Comparison of ENCODE assay signal across 8 cellular contexts in genomic region chr12:47758834-47759690, GRCh38. TPM values are rescaled to one million over a fixed set of nuclear protein-coding genes. Genes with fewer than 3 reads are reported as not detected.
DNase-seq lines count a peak whose midpoint lies in the region; ATAC-seq, FAIRE-seq and TF ChIP-seq lines count a peak whose summit lies in the region.

A gene with protein sequence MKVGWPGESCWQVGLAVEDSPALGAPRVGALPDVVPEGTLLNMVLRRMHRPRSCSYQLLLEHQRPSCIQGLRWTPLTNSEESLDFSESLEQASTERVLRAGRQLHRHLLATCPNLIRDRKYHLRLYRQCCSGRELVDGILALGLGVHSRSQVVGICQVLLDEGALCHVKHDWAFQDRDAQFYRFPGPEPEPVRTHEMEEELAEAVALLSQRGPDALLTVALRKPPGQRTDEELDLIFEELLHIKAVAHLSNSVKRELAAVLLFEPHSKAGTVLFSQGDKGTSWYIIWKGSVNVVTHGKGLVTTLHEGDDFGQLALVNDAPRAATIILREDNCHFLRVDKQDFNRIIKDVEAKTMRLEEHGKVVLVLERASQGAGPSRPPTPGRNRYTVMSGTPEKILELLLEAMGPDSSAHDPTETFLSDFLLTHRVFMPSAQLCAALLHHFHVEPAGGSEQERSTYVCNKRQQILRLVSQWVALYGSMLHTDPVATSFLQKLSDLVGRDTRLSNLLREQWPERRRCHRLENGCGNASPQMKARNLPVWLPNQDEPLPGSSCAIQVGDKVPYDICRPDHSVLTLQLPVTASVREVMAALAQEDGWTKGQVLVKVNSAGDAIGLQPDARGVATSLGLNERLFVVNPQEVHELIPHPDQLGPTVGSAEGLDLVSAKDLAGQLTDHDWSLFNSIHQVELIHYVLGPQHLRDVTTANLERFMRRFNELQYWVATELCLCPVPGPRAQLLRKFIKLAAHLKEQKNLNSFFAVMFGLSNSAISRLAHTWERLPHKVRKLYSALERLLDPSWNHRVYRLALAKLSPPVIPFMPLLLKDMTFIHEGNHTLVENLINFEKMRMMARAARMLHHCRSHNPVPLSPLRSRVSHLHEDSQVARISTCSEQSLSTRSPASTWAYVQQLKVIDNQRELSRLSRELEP (minus strand): TSS chr12:47758880. CDS start chr12:47758556, 324 bp downstream.

- H3K4me1 Mint-ChIP-seq in CD8-positive, alpha-beta T cell (ENCODE audit: low read depth) = peaks cover 23% of the 10 kb centered on the region

- peak; percentile 78 for ATAC-seq in CD8-positive, alpha-beta T cell
- ATAC-seq in GM19397 (IDR thresholded peaks at IDR 0.05; ENCODE audit: unreplicated experiment) = peak; percentile 64

- peak; percentile 58 for TF ChIP-seq CTCF in CD8-positive, alpha-beta T cell (IDR thresholded peaks at IDR 0.05)
- TF ChIP-seq CTCF in foreskin fibroblast (IDR thresholded peaks at IDR 0.05; ENCODE audit: low read depth, low read length) = peak; percentile 49
- TF ChIP-seq CTCF in neural cell (IDR thresholded peaks at IDR 0.05; ENCODE audit: poor library complexity, severe bottlenecking) = peak; percentile 67
- TF ChIP-seq CTCF in subcutaneous adipose tissue (IDR thresholded peaks at IDR 0.05; ENCODE audit: low read depth) = no peak

- intact Hi-C loops in CD8-positive, alpha-beta T cell (cut with DNase I, micrococcal nuclease) = loop anchor here in 1 of 2 experiments (1.0 to 2.0 kb wide), 3 partner anchors 14 to 44 kb away; partner anchors contain the start of gene SLC48A1

- no peaks in the 10 kb centered on the region for H3K36me3 ChIP-seq in CD8-positive, alpha-beta T cell (ENCODE audit: insufficient read depth, low read length)
- H3K36me3 ChIP-seq in neural cell (ENCODE audit: insufficient read depth, low read length) = no peaks in the 10 kb centered on the region

- H3K27ac ChIP-seq in CD8-positive, alpha-beta T cell (ENCODE audit: low read depth, low read length) = no peak within 1 kb of the TSS
- H3K27ac ChIP-seq in neural cell (ENCODE audit: low read length) = no peak within 1 kb of the TSS

- no peaks in the 10 kb centered on the region for H3F3A ChIP-seq in neural cell (ENCODE audit: insufficient read depth, low read length, poor library complexity, severe bottlenecking)

- no peak within 1 kb of the TSS for H3K4me2 ChIP-seq in neural cell (ENCODE audit: low read length)

- no peaks in the 10 kb centered on the region for H3K9me2 ChIP-seq in neural cell (ENCODE audit: insufficient read depth, low read length)

- no peak within 1 kb of the TSS for H3K27ac Mint-ChIP-seq in CD8-positive, alpha-beta T cell

- H3K9me3 Mint-ChIP-seq in CD8-positive, alpha-beta T cell = no peaks in the 10 kb centered on the region

- peak in 6 of 7 experiments; percentile 54 to 81 (median 68) for DNase-seq in CD8-positive, alpha-beta T cell
- DNase-seq in HTR-8/SVneo (ENCODE audit: insufficient read length, low spot score) = peak; percentile 85
- peak; percentile 76 for DNase-seq in RCC 7860 (ENCODE audit: low spot score)
- DNase-seq in activated gamma-delta T cell treated with anti-CD3 and anti-CD28 coated beads, Interleukin-2, amount 50 U/mL, for 16 hours (ENCODE audit: low read depth) = peak; percentile 52
- peak; percentile 82 to 93 for DNase-seq in foreskin fibroblast

- no peaks in the 10 kb centered on the region for H3K27me3 Mint-ChIP-seq in CD8-positive, alpha-beta T cell (ENCODE audit: low read depth)

- H3K9me3 ChIP-seq in CD8-positive, alpha-beta T cell (ENCODE audit: low read length) = no peaks in the 10 kb centered on the region
- H3K9me3 ChIP-seq in neural cell (ENCODE audit: low read length) = no peaks in the 10 kb centered on the region

- peak within 1 kb of the TSS; percentile 79 for H3K4me3 Mint-ChIP-seq in CD8-positive, alpha-beta T cell

- no peaks in the 10 kb centered on the region for H4K20me1 ChIP-seq in neural cell (ENCODE audit: insufficient read depth)

- peak within 1 kb of the TSS; percentile 43 for H3K9ac ChIP-seq in neural cell (ENCODE audit: low read length)

- no peaks in the 10 kb centered on the region for H3K79me2 ChIP-seq in neural cell (replicated peaks; ENCODE audit: insufficient read depth, low read length)

- H3K27me3 ChIP-seq in CD8-positive, alpha-beta T cell (ENCODE audit: insufficient read depth, low read length) = no peaks in the 10 kb centered on the region
- H3K27me3 ChIP-seq in neural cell (ENCODE audit: insufficient read depth, low read depth, low read length) = peaks cover 7% of the 10 kb centered on the region

- H2AFZ ChIP-seq in neural cell (ENCODE audit: low read depth, low read length) = peak within 1 kb of the TSS; percentile 69

- TF ChIP-seq RAD21 in neural cell (conservative IDR thresholded peaks at IDR 0.05) = peak; percentile 29

- peak; percentile 42 for FAIRE-seq in HTR-8/SVneo (lab: Jason Lieb, UNC)
- FAIRE-seq in RCC 7860 (lab: Jason Lieb, UNC) = no peak

- CTCF ChIA-PET in CD8-positive, alpha-beta T cell (lab: Charles Lee) = interaction anchor here (0.6 to 11.6 kb wide), 17 partner anchors 10 to 591 kb away, joined by 3 to 201 read pairs (median 3); partner anchors contain the start of gene SLC48A1

- H3K4me3 ChIP-seq in CD8-positive, alpha-beta T cell (ENCODE audit: low read depth, low read length) = peak within 1 kb of the TSS; percentile 61
- H3K4me3 ChIP-seq in foreskin fibroblast (ENCODE audit: low read depth in 1 of 2, low read length in 2 of 2) = peak within 1 kb of the TSS; percentile 59 to 71
- H3K4me3 ChIP-seq in neural cell (ENCODE audit: low read length) = peak within 1 kb of the TSS; percentile 65

- TF ChIP-seq EP300 in neural cell (conservative IDR thresholded peaks at IDR 0.05; ENCODE audit: poor library complexity, severe bottlenecking) = no peak

- POLR2A ChIA-PET in CD8-positive, alpha-beta T cell (lab: Charles Lee) = interaction anchor here (0.7 to 3.8 kb wide), 4 partner anchors 9 to 39 kb away, joined by 3 to 13 read pairs (median 6); partner anchors contain the start of gene SLC48A1

- H3K4me1 ChIP-seq in CD8-positive, alpha-beta T cell (ENCODE audit: insufficient read depth, low read length) = peaks cover 12% of the 10 kb centered on the region

- H3K36me3 Mint-ChIP-seq in CD8-positive, alpha-beta T cell = no peaks in the 10 kb centered on the region

TF ChIP-seq in neural cell, 6 proteins besides CTCF, POLR2A, EP300 and RAD21:
- TF ChIP-seq EZH2 (IDR thresholded peaks at IDR 0.05; ENCODE audit: borderline replicate concordance, insufficient read depth, low read length, poor library complexity, severe bottlenecking) (no peak), TAF1 (IDR thresholded peaks at IDR 0.05; ENCODE audit: low read depth) (no peak), MXI1 (conservative IDR thresholded peaks at IDR 0.05; ENCODE audit: poor library complexity, severe bottlenecking) (peak; percentile 33), SMC3 (conservative IDR thresholded peaks at IDR 0.05; ENCODE audit: poor library complexity) (peak; percentile 39), POLR2AphosphoS5 (IDR thresholded peaks at IDR 0.05) (no peak), REST (IDR thresholded peaks at IDR 0.05; ENCODE audit: borderline replicate concordance) (no peak)

RNA-seq across cellular contexts. Expression of the gene that starts here (rescaled TPM):
- total RNA-seq in CD8-positive, alpha-beta T cell = under 1 TPM; 0.14 to 0.25 TPM
- polyA plus RNA-seq in neural cell = 0.30 and 1.5 TPM in 2 replicates
- 0.23 and 0.49 TPM in 2 replicates for polyA minus RNA-seq in neural cell
- 100 to 1,000 TPM in 1 of 4 donors, 10 to 100 TPM in 3; 36.9 to 223 (median 48.5) TPM for total RNA-seq in subcutaneous adipose tissue

Comparison
In these comparisons a context has a peak if more than half of its experiments do, and no peak if none do; other contexts are left out.
1. RNA of the gene that starts here (total RNA-seq): 36.9 to 223 TPM in subcutaneous adipose tissue; 0.14 to 0.25 TPM in CD8-positive, alpha-beta T cell; every median in the first group is over 10 times any median in the second.
2. Peak in DNase-seq, ATAC-seq and H3K4me3 ChIP-seq in CD8-positive, alpha-beta T cell; RNA of the gene not detected or under 1 TPM.
3. Peak in every context shown above with its lines, with median percentiles within 50 percentile points of each other: DNase-seq and H3K4me3 ChIP-seq.